16 cellular contexts compared by ENCODE assay signal in genomic region chr14:46054526-46054925, GRCh38.
DNase-seq lines count a peak whose midpoint lies in the region; ATAC-seq and TF ChIP-seq lines count a peak whose summit lies in the region.
"Had no signal": no experiment of that assay in that cellular context is flagged by ENCODE, and none has a peak within 500 bp of the region (broad histone marks: within the 10 kb centered on the region; RNA-seq: fewer than 3 reads in every experiment).

No MANE protein-coding gene starts in this region.

- H3K4me3 ChIP-seq in cardiac fibroblast (replicated peaks in 1 of 2; ENCODE audit: low read depth in 2 of 2, low read length in 2 of 2) = no peak overlapping the region
- no peak overlapping the region for H3K4me3 ChIP-seq in kidney epithelial cell (ENCODE audit: low read depth, low read length)
- H3K4me3 ChIP-seq: K562, ovary had no signal

- H3K36me3 ChIP-seq in kidney epithelial cell (ENCODE audit: control insufficient read depth, insufficient read depth, low read length) = no peaks in the 10 kb centered on the region
- H3K36me3 ChIP-seq: ovary had no signal

- no peak overlapping the region for H3K27ac Mint-ChIP-seq in stimulated activated naive B cell treated with anti-CD40 and anti-IgM and Interleukin-4, amounts not matched to agents 10 μg/mL and 1 μg/mL and 100 μg/mL, for 72 hours
- H3K27ac Mint-ChIP-seq: activated naive CD4-positive, alpha-beta T cell treated with anti-CD3 and anti-CD28 coated beads, Interleukin-2, amount 50 U/mL, for 24 hours had no signal

- no peak for TF ChIP-seq EP300 in Ishikawa (IDR thresholded peaks at IDR 0.05; ENCODE audit: borderline replicate concordance)

- TF ChIP-seq RAD21 in Ishikawa (IDR thresholded peaks at IDR 0.05; ENCODE audit: low read depth) = no peak

- H3K27me3 ChIP-seq in kidney epithelial cell (ENCODE audit: control insufficient read depth, insufficient read depth, low read length) = no peaks in the 10 kb centered on the region
- H3K27me3 ChIP-seq: ovary had no signal

- no peaks in the 10 kb centered on the region for H3K4me1 Mint-ChIP-seq in stimulated activated naive B cell treated with anti-CD40 and anti-IgM and Interleukin-4, amounts not matched to agents 10 μg/mL and 1 μg/mL and 100 μg/mL, for 72 hours
- H3K4me1 Mint-ChIP-seq: activated naive CD4-positive, alpha-beta T cell treated with anti-CD3 and anti-CD28 coated beads, Interleukin-2, amount 50 U/mL, for 24 hours had no signal

- no peaks in the 10 kb centered on the region for H3K27me3 Mint-ChIP-seq in stimulated activated naive B cell treated with anti-CD40 and anti-IgM and Interleukin-4, amounts not matched to agents 10 μg/mL and 1 μg/mL and 100 μg/mL, for 72 hours
- H3K27me3 Mint-ChIP-seq: activated naive CD4-positive, alpha-beta T cell treated with anti-CD3 and anti-CD28 coated beads, Interleukin-2, amount 50 U/mL, for 24 hours had no signal

- TF ChIP-seq CTCF in cardiac fibroblast (IDR thresholded peaks at IDR 0.05; ENCODE audit: low read depth, low read length) (no peak), kidney epithelial cell (IDR thresholded peaks at IDR 0.05; ENCODE audit: insufficient read depth, low read length, poor library complexity, severe bottlenecking) (no peak)

- ATAC-seq in GM21737 (IDR thresholded peaks at IDR 0.05; ENCODE audit: unreplicated experiment) = no peak
- ATAC-seq in stimulated activated naive B cell treated with anti-CD40 and anti-IgM and Interleukin-4, amounts not matched to agents 10 μg/mL and 1 μg/mL and 100 μg/mL, for 72 hours (replicated peaks) = no peak
- no peak for ATAC-seq in HG02623 (IDR thresholded peaks at IDR 0.05; ENCODE audit: unreplicated experiment)
- ATAC-seq: K562 had no signal

- no peak overlapping the region for H3K4me3 Mint-ChIP-seq in stimulated activated naive B cell treated with anti-CD40 and anti-IgM and Interleukin-4, amounts not matched to agents 10 μg/mL and 1 μg/mL and 100 μg/mL, for 72 hours
- H3K4me3 Mint-ChIP-seq: activated naive CD4-positive, alpha-beta T cell treated with anti-CD3 and anti-CD28 coated beads, Interleukin-2, amount 50 U/mL, for 24 hours had no signal

- DNase-seq in AG20443 (ENCODE audit: low spot score) (peak; percentile 6), cardiac fibroblast (ENCODE audit: low read depth in 2 of 2) (peak; percentile 4 to 63), kidney epithelial cell (ENCODE audit: low read depth) (peak; percentile 39), SHP77 (lab: John Stamatoyannopoulos, UW) (no peak)
- no peak for DNase-seq in stimulated activated naive B cell treated with anti-CD40 and anti-IgM and Interleukin-4, amounts not matched to agents 10 μg/mL and 1 μg/mL and 100 μg/mL, for 72 hours
- DNase-seq: activated CD4-positive, CD25-positive, alpha-beta regulatory T cell; activated CD8-positive, alpha-beta memory T cell treated with anti-CD3 and anti-CD28 coated beads, Interleukin-2, amount 50 U/mL, for 4 hours; erythroblast; NCI-H1436 treated with DMSO at 0.1 percent for 48 hours; ovary; stimulated activated CD4-positive, alpha-beta T cell treated with anti-CD3 and anti-CD28 coated beads, Interleukin-15, amount 100 ng/mL, for 24 hours had no signal

- H3K9me3 Mint-ChIP-seq in stimulated activated naive B cell treated with anti-CD40 and anti-IgM and Interleukin-4, amounts not matched to agents 10 μg/mL and 1 μg/mL and 100 μg/mL, for 72 hours = peaks cover 0 to 1% of the 10 kb centered on the region in 2 donors

- H3K36me3 Mint-ChIP-seq in stimulated activated naive B cell treated with anti-CD40 and anti-IgM and Interleukin-4, amounts not matched to agents 10 μg/mL and 1 μg/mL and 100 μg/mL, for 72 hours = no peaks in the 10 kb centered on the region
- H3K36me3 Mint-ChIP-seq: activated naive CD4-positive, alpha-beta T cell treated with anti-CD3 and anti-CD28 coated beads, Interleukin-2, amount 50 U/mL, for 24 hours had no signal

TF ChIP-seq in Ishikawa, 13 proteins besides CTCF, POLR2A, EP300 and RAD21:
- TF ChIP-seq USF1 (IDR thresholded peaks at IDR 0.05) (no peak), TEAD4 (IDR thresholded peaks at IDR 0.05) (peak; percentile 47)

Comparison
In these comparisons a context has a peak if more than half of its experiments do, and no peak if none do; other contexts are left out.
1. DNase-seq: peak in AG20443 (single experiment), cardiac fibroblast (2 of 2) and kidney epithelial cell (single experiment); none in stimulated activated naive B cell treated with anti-CD40 and anti-IgM and Interleukin-4, amounts not matched to agents 10 μg/mL and 1 μg/mL and 100 μg/mL, for 72 hours (single experiment) and SHP77 (0 of 2).